Comparison of ENCODE assay signal across 16 cellular contexts in the genomic region with DNA sequence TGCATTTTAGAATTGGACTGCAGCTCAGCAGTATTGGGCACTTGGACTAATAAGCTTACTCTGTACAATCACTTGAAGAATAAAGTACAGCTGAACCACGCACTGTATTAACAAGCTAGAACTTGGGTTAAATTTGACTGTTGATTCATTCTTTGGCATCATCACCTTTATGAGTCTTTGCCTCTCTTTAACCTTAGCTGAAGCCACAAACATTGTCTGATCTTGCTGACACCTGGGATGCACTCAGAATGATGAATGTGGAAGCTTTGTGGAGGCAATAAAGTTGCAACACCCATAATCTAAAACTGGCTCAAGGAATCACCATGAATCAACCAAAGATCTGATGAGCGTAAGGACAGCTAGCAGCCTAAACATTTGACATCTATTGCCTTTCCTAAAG.
"Had no signal": no experiment of that assay in that cellular context is flagged by ENCODE, and none has a peak within 500 bp of the region (broad histone marks: within the 10 kb centered on the region; RNA-seq: fewer than 3 reads in every experiment).

No MANE protein-coding gene starts in this region.

- H3K27ac ChIP-seq: brain microvascular endothelial cell, heart right ventricle, left ventricle myocardium inferior, sigmoid colon, testis, upper lobe of right lung had no signal

- ATAC-seq: heart right ventricle; natural killer cell treated with Interleukin-12 subunit alpha and Interleukin-12 subunit beta and Interleukin-15 and Interleukin-18, amount 100 ng/mL, for 72 hours; stimulated activated naive CD8-positive, alpha-beta T cell treated with anti-CD3 and anti-CD28 coated beads, Interleukin-15, amount 100 ng/mL, for 72 hours; upper lobe of right lung had no signal

- H3K9me3 ChIP-seq: esophagus squamous epithelium, heart right ventricle, left ventricle myocardium inferior, sigmoid colon, testis, upper lobe of right lung had no signal

- DNase-seq: activated CD4-positive, alpha-beta T cell treated with anti-CD3 and anti-CD28 coated beads, Interleukin-2, amount 50 U/mL, for 1 hour; activated naive CD4-positive, alpha-beta T cell treated with anti-CD3 and anti-CD28 coated beads, Interleukin-2, amount 50 U/mL, for 16 hours; amniotic stem cell; brain microvascular endothelial cell; dermis blood vessel endothelial cell; esophagus squamous epithelium; foreskin melanocyte; heart right ventricle; left ventricle myocardium inferior; mesenchymal stem cell; sigmoid colon; stimulated activated CD4-positive, alpha-beta T cell treated with anti-CD3 and anti-CD28 coated beads, Interleukin-2, amount 100 ng/mL, for 48 hours; stimulated activated naive CD8-positive, alpha-beta T cell treated with anti-CD3 and anti-CD28 coated beads, Interleukin-15, amount 100 ng/mL, for 72 hours; testis; upper lobe of right lung had no signal

- H3K27me3 ChIP-seq: brain microvascular endothelial cell, esophagus squamous epithelium, sigmoid colon, testis, upper lobe of right lung had no signal

- H3K4me3 ChIP-seq: esophagus squamous epithelium, heart right ventricle, left ventricle myocardium inferior, sigmoid colon, testis, upper lobe of right lung had no signal

- H3K36me3 ChIP-seq: brain microvascular endothelial cell, esophagus squamous epithelium, heart right ventricle, left ventricle myocardium inferior, sigmoid colon, upper lobe of right lung had no signal

- H3K4me1 ChIP-seq: heart right ventricle, left ventricle myocardium inferior, sigmoid colon, testis, upper lobe of right lung had no signal
